ENCODE assay signal across 1 cellular context in genomic region chr12:93727195-93727811, GRCh38.
TF ChIP-seq lines count a peak whose summit lies in the region.

No MANE protein-coding gene starts in this region.

TF ChIP-seq in IMR-90, 13 proteins besides CTCF, POLR2A, EP300 and RAD21 (continued from another document):
- TF ChIP-seq ELK1 (IDR thresholded peaks at IDR 0.05; ENCODE audit: borderline replicate concordance, low read depth, low read length) (no peak), MXI1 (IDR thresholded peaks at IDR 0.05; ENCODE audit: borderline replicate concordance, low read depth, low read length) (no peak), CEBPB (IDR thresholded peaks at IDR 0.05; ENCODE audit: low read depth, low read length) (no peak)
